8 cellular contexts compared by ENCODE assay signal in the genomic region with DNA sequence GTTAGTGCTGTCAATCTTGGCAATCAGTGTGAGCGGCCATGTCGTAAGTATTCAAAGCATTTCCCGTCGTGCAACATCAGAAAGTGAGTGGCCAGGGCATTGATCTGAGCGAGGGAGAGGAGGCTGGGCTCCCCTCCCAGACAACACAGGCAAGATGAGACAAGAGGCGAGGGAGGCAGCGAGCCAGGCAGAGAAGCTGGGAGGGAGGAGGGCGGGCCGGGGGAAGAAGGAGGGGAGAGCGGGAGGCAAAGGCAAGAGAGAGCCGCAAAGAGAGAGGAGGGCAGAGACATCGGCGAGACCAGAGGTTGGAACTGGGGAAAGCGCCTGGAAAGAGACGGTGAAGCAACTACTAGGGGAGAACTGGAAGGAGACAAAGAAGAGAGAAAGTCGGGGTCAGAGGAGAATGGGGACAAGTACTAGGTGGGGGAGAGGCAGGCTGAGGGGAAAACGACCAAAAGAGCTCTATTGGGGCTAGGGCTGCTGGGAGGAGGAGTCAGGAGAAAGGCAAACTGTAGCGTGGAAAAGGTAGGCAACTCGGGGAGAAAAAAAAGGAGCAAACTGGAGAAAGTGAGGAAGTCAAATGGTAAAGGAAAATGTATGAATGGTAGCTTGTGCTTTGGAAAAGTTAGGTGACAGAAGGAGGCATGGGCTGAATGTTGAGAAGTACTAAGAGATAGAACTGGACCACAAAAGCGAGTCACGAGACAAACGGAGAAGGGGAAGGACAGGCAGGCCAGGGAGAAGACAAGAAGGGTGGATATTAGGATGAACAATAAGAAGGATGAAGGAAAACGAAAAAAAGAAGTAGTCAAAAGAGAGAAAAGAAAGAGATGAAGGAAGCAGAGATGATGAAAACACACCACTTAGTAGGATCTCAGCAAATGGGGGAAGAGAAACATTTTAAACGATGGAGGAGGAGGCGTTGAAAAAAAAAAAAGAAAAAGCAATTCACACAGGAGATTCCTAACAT.
DNase-seq lines count a peak whose midpoint lies in the region; ATAC-seq and TF ChIP-seq lines count a peak whose summit lies in the region.

No MANE protein-coding gene starts in this region.

- TF ChIP-seq CTCF in cardiac fibroblast (IDR thresholded peaks at IDR 0.05; ENCODE audit: low read depth, low read length) (no peak), thyroid gland (IDR thresholded peaks at IDR 0.05) (no peak)

- DNase-seq in AG20443 (ENCODE audit: low spot score) (peak; percentile 20), NCI-H1436 (lab: John Stamatoyannopoulos, UW) (peak; percentile 48), cardiac fibroblast (ENCODE audit: low read depth in 2 of 2) (peak in 1 of 2 donors; percentile 51), kidney tubule cell (ENCODE audit: low spot score) (peak; percentile 81), thyroid gland (peak; percentile 87 to 88)
- no peak for DNase-seq in stimulated activated CD4-positive, alpha-beta T cell treated with anti-CD3 and anti-CD28 coated beads, Interleukin-4, amount 100 ng/mL, for 1 hour
- DNase-seq in activated CD4-positive, alpha-beta T cell treated with anti-CD3 and anti-CD28 coated beads, Interleukin-2, amount 50 U/mL, for 4 hours = no peak

- 19 to 20% methylated on average over 25 of the region's 25 CpGs for WGBS in thyroid gland, 2 donors

- no peaks in the 10 kb centered on the region for H3K9me3 ChIP-seq in thyroid gland

- H3K27ac ChIP-seq in thyroid gland = peak overlapping the region; percentile 87 to 97 (median 91)

- H3K36me3 ChIP-seq in thyroid gland = no peaks in the 10 kb centered on the region

- peak overlapping the region; percentile 56 for H3K4me3 ChIP-seq in cardiac fibroblast (replicated peaks in 1 of 2; ENCODE audit: low read depth in 2 of 2, low read length in 2 of 2)
- peak overlapping the region; percentile 47 to 84 (median 59) for H3K4me3 ChIP-seq in thyroid gland (replicated peaks in 1 of 3)

- intact Hi-C loops in thyroid gland (cut with DNase I) = no loop called here

- no peaks in the 10 kb centered on the region for H3K27me3 ChIP-seq in thyroid gland

- ATAC-seq in HG02588 (IDR thresholded peaks at IDR 0.05; ENCODE audit: unreplicated experiment) = no peak

- TF ChIP-seq POLR2A in thyroid gland (IDR thresholded peaks at IDR 0.05) = peak in 1 of 2 donors; percentile 55

- peaks cover 7 to 16% of the 10 kb centered on the region in 2 donors for H3K4me1 ChIP-seq in thyroid gland

Comparison
In these comparisons a context has a peak if more than half of its experiments do, and no peak if none do; other contexts are left out.
1. DNase-seq: peak in AG20443 (single experiment), NCI-H1436 (single experiment), kidney tubule cell (single experiment) and thyroid gland (2 of 2); none in stimulated activated CD4-positive, alpha-beta T cell treated with anti-CD3 and anti-CD28 coated beads, Interleukin-4, amount 100 ng/mL, for 1 hour (single experiment) and activated CD4-positive, alpha-beta T cell treated with anti-CD3 and anti-CD28 coated beads, Interleukin-2, amount 50 U/mL, for 4 hours (0 of 2).